In genomic region chr14:56143025-56143424, GRCh38 we compare ENCODE assay signal across 20 cellular contexts. TPM values are rescaled to one million over a fixed set of nuclear protein-coding genes. Genes with fewer than 3 reads are reported as not detected.
DNase-seq lines count a peak whose midpoint lies in the region.
"Had no signal": no experiment of that assay in that cellular context is flagged by ENCODE, and none has a peak within 500 bp of the region (broad histone marks: within the 10 kb centered on the region; RNA-seq: fewer than 3 reads in every experiment).

No MANE protein-coding gene starts in this region.

- intact Hi-C loops in head of caudate nucleus (cut with DNase I) = no loop called here

- peak; percentile 59 for DNase-seq in NCI-H2107 treated with DMSO at 0.1 percent for 48 hours (lab: John Stamatoyannopoulos, UW; ENCODE audit: unreplicated experiment)
- no peak for DNase-seq in NCI-H2107 (lab: John Stamatoyannopoulos, UW)
- DNase-seq in Daoy (ENCODE audit: low read depth) = peak; percentile 39
- DNase-seq in NCI-H69 (lab: John Stamatoyannopoulos, UW) = peak; percentile 41
- DNase-seq in renal cortical epithelial cell (ENCODE audit: low read depth) = peak; percentile 44
- DNase-seq in head of caudate nucleus = no peak
- DNase-seq in NCI-H345 (lab: John Stamatoyannopoulos, UW) = no peak
- DNase-seq in AG20443 (ENCODE audit: low spot score) = no peak
- DNase-seq: Calu3, GOT3, HFFc6, MM.1S, NCI-H1048, NCI-H1417, NCI-H1694, NCI-H2029 treated with DMSO at 0.1 percent for 48 hours, NCI-H446 treated with DMSO at 0.1 percent for 48 hours, NCI-H526, Right ventricle myocardium superior, RPMI8226 had no signal

RNA-seq across cellular contexts. Expression of gene PELI2, which starts 24.8 kb away (rescaled TPM):
- total RNA-seq in Daoy (2014; rRNA removed; shearing (Covaris generic)) = 5.3 and 7.1 TPM in 2 replicates
- total RNA-seq in renal cortical epithelial cell = 2.1 and 8.9 TPM in 2 replicates

Comparison
In these comparisons a context has a peak if more than half of its experiments do, and no peak if none do; other contexts are left out.
1. DNase-seq: peak in NCI-H2107 treated with DMSO at 0.1 percent for 48 hours (single experiment), Daoy (single experiment), NCI-H69 (single experiment) and renal cortical epithelial cell (single experiment); none in NCI-H2107 (single experiment), head of caudate nucleus (0 of 42), NCI-H345 (single experiment) and AG20443 (single experiment).